ENCODE assay signal across 21 cellular contexts in genomic region chr4:142203505-142203904, GRCh38.
"Had no signal": no experiment of that assay in that cellular context is flagged by ENCODE, and none has a peak within 500 bp of the region (broad histone marks: within the 10 kb centered on the region; RNA-seq: fewer than 3 reads in every experiment).

No MANE protein-coding gene starts in this region.

- H3K27ac Mint-ChIP-seq: activated CD8-positive, alpha-beta memory T cell treated with anti-CD3 and anti-CD28 coated beads, Interleukin-2, amount 10 ng/mL, durations not matched to agents 7 days and 5 days; activated T-helper 1 cell treated with anti-CD3 and anti-CD28 coated beads, Interleukin-12 subunit alpha, Interleukin-12 subunit beta, Interleukin-2, Interleukin-4 antibody, amounts not matched to agents 30 ng/mL and 10 ng/mL and 1 ng/mL, durations not matched to agents 14 hours and 24 hours and 36 hours; IgD-negative memory B cell had no signal

- DNase-seq: activated CD4-positive, alpha-beta T cell treated with anti-CD3 and anti-CD28 coated beads for 4 hours; activated CD4-positive, alpha-beta T cell treated with anti-CD3 and anti-CD28 coated beads, Interleukin-2, amount 50 U/mL, for 48 hours; activated CD8-positive, alpha-beta memory T cell treated with anti-CD3 and anti-CD28 coated beads, Interleukin-2, amount 10 ng/mL, durations not matched to agents 7 days and 5 days; activated effector memory CD4-positive, alpha-beta T cell treated with Interleukin-2 at 50 U/mL for 16 hours; activated naive CD4-positive, alpha-beta T cell; activated T-cell treated with anti-CD3 and anti-CD28 coated beads, Interleukin-2, amount 50 U/mL, for 24 hours; aorta; body of pancreas; KG1; NCI-H1092; NCI-H1930; NCI-H2107; NCI-H2171 treated with DMSO at 0.1 percent for 48 hours; NCI-H226; NCI-H69; SIG-M5 had no signal

- H3K9me3 Mint-ChIP-seq: activated naive CD4-positive, alpha-beta T cell treated with anti-CD3 and anti-CD28 coated beads, Interleukin-2, amount 50 U/mL, for 24 hours; activated T-cell treated with anti-CD3 and anti-CD28 coated beads, Interleukin-2, amount 50 U/mL, for 24 hours; activated T-helper 1 cell treated with anti-CD3 and anti-CD28 coated beads, Interleukin-12 subunit alpha, Interleukin-12 subunit beta, Interleukin-2, Interleukin-4 antibody, amounts not matched to agents 30 ng/mL and 10 ng/mL and 1 ng/mL, durations not matched to agents 14 hours and 24 hours and 36 hours had no signal

- H3K36me3 Mint-ChIP-seq: IgD-negative memory B cell had no signal

- H3K4me3 ChIP-seq: body of pancreas had no signal

- ATAC-seq: activated CD4-positive, CD25-positive, alpha-beta regulatory T cell treated with anti-CD3 and anti-CD28 coated beads, Interleukin-2, amount 50 U/mL, for 24 hours; activated CD8-positive, alpha-beta memory T cell treated with anti-CD3 and anti-CD28 coated beads, Interleukin-2, amount 10 ng/mL, durations not matched to agents 7 days and 5 days; body of pancreas had no signal

- H3K4me3 Mint-ChIP-seq: activated CD8-positive, alpha-beta memory T cell treated with anti-CD3 and anti-CD28 coated beads, Interleukin-2, amount 10 ng/mL, durations not matched to agents 7 days and 5 days; activated naive CD4-positive, alpha-beta T cell treated with anti-CD3 and anti-CD28 coated beads, Interleukin-2, amount 50 U/mL, for 24 hours; activated T-cell treated with anti-CD3 and anti-CD28 coated beads, Interleukin-2, amount 50 U/mL, for 24 hours; activated T-helper 1 cell treated with anti-CD3 and anti-CD28 coated beads, Interleukin-12 subunit alpha, Interleukin-12 subunit beta, Interleukin-2, Interleukin-4 antibody, amounts not matched to agents 30 ng/mL and 10 ng/mL and 1 ng/mL, durations not matched to agents 14 hours and 24 hours and 36 hours; IgD-negative memory B cell had no signal

- H3K27me3 Mint-ChIP-seq: activated CD8-positive, alpha-beta memory T cell treated with anti-CD3 and anti-CD28 coated beads, Interleukin-2, amount 10 ng/mL, durations not matched to agents 7 days and 5 days; activated naive CD4-positive, alpha-beta T cell treated with anti-CD3 and anti-CD28 coated beads, Interleukin-2, amount 50 U/mL, for 24 hours; activated T-cell treated with anti-CD3 and anti-CD28 coated beads, Interleukin-2, amount 50 U/mL, for 24 hours had no signal

- FAIRE-seq: bronchial epithelial cell had no signal

- H3K9me3 ChIP-seq: body of pancreas had no signal

- H3K27me3 ChIP-seq: body of pancreas had no signal

- H3K4me1 Mint-ChIP-seq: activated CD8-positive, alpha-beta memory T cell treated with anti-CD3 and anti-CD28 coated beads, Interleukin-2, amount 10 ng/mL, durations not matched to agents 7 days and 5 days had no signal

- H3K4me1 ChIP-seq: body of pancreas had no signal
